Comparison of ENCODE assay signal across 1 cellular context in genomic region chr19:11853358-11853757, GRCh38.
TF ChIP-seq lines count a peak whose summit lies in the region.

No MANE protein-coding gene starts in this region.

TF ChIP-seq in K562, 482 proteins besides CTCF, POLR2A, EP300 and RAD21:
- TF ChIP-seq, protein P1, sequence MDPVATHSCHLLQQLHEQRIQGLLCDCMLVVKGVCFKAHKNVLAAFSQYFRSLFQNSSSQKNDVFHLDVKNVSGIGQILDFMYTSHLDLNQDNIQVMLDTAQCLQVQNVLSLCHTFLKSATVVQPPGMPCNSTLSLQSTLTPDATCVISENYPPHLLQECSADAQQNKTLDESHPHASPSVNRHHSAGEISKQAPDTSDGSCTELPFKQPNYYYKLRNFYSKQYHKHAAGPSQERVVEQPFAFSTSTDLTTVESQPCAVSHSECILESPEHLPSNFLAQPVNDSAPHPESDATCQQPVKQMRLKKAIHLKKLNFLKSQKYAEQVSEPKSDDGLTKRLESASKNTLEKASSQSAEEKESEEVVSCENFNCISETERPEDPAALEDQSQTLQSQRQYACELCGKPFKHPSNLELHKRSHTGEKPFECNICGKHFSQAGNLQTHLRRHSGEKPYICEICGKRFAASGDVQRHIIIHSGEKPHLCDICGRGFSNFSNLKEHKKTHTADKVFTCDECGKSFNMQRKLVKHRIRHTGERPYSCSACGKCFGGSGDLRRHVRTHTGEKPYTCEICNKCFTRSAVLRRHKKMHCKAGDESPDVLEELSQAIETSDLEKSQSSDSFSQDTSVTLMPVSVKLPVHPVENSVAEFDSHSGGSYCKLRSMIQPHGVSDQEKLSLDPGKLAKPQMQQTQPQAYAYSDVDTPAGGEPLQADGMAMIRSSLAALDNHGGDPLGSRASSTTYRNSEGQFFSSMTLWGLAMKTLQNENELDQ (CRISPR knock-in tag; IDR thresholded peaks at IDR 0.05; ENCODE audit: borderline replicate concordance), result no peak
- TF ChIP-seq TAF15 (IDR thresholded peaks at IDR 0.05; ENCODE audit: low read depth, low read length) (no peak), RNF2 (IDR thresholded peaks at IDR 0.05) (no peak), CBFA2T2 (conservative IDR thresholded peaks at IDR 0.05) (0 out of 2 replicates have a peak, but pooled peaks have one; percentile 24), PHF21A (IDR thresholded peaks at IDR 0.05; ENCODE audit: borderline replicate concordance, low read depth) (no peak), BMI1 (IDR thresholded peaks at IDR 0.05; ENCODE audit: low read length) (no peak), ZC3H11A (IDR thresholded peaks at IDR 0.05; ENCODE audit: low read depth, low read length) (no peak), FOXJ2 (tag; IDR thresholded peaks at IDR 0.05) (no peak), HMGXB4 (CRISPR knock-in tag; IDR thresholded peaks at IDR 0.05) (no peak), CBFA2T3 (IDR thresholded peaks at IDR 0.05) (peak; percentile 51), SIN3A (IDR thresholded peaks at IDR 0.05; ENCODE audit: borderline replicate concordance in 2 of 2, control insufficient read depth in 1 of 2, low read depth in 2 of 2, low read length in 2 of 2) (no peak), CBX5 (IDR thresholded peaks at IDR 0.05; ENCODE audit: borderline replicate concordance, low read depth) (no peak), KDM2B (CRISPR knock-in tag; IDR thresholded peaks at IDR 0.05) (no peak), MLX (CRISPR knock-in tag; conservative IDR thresholded peaks at IDR 0.05) (no peak)
- TF ChIP-seq, protein P2, sequence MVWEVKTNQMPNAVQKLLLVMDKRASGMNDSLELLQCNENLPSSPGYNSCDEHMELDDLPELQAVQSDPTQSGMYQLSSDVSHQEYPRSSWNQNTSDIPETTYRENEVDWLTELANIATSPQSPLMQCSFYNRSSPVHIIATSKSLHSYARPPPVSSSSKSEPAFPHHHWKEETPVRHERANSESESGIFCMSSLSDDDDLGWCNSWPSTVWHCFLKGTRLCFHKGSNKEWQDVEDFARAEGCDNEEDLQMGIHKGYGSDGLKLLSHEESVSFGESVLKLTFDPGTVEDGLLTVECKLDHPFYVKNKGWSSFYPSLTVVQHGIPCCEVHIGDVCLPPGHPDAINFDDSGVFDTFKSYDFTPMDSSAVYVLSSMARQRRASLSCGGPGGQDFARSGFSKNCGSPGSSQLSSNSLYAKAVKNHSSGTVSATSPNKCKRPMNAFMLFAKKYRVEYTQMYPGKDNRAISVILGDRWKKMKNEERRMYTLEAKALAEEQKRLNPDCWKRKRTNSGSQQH (CRISPR knock-in tag; IDR thresholded peaks at IDR 0.05), result no peak
- TF ChIP-seq, protein P3, sequence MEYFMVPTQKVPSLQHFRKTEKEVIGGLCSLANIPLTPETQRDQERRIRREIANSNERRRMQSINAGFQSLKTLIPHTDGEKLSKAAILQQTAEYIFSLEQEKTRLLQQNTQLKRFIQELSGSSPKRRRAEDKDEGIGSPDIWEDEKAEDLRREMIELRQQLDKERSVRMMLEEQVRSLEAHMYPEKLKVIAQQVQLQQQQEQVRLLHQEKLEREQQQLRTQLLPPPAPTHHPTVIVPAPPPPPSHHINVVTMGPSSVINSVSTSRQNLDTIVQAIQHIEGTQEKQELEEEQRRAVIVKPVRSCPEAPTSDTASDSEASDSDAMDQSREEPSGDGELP (CRISPR knock-in tag; IDR thresholded peaks at IDR 0.05; ENCODE audit: borderline replicate concordance), result no peak
TF ChIP-seq in K562: peak in this region for 2.
